14 cellular contexts compared by ENCODE assay signal in the genomic region with DNA sequence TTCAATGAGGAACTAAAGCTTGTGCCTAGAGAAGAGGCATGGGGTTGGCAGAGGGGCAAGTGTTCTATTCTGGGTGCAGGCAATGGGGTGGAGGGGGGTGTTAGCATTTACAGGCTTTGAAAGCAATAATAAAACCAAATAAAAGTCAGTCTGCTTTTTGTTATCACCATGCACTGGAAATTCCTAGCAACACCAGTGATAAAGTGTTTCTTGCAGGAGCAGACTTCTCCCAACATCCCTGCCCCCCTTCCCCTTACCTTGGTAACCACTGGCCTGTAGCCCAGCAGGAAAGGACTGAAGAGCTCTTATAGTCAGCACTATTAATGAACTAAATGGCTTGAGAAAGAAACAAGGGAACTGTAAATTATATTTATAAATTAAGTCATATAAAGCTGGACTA.
A peak's percentile ranks its signal among the peaks of the same experiment; 100 is the strongest.
DNase-seq lines count a peak whose midpoint lies in the region; ATAC-seq, FAIRE-seq and TF ChIP-seq lines count a peak whose summit lies in the region.
"Had no signal": no experiment of that assay in that cellular context is flagged by ENCODE, and none has a peak within 500 bp of the region (broad histone marks: within the 10 kb centered on the region; RNA-seq: fewer than 3 reads in every experiment).

No MANE protein-coding gene starts in this region.

- TF ChIP-seq CTCF in mucosa of descending colon (IDR thresholded peaks at IDR 0.05): no peak
- TF ChIP-seq CTCF in osteocyte (IDR thresholded peaks at IDR 0.05): no peak

- no peaks in the 10 kb centered on the region for H3K36me3 ChIP-seq in mucosa of descending colon (ENCODE audit: low read depth)
- H3K36me3 ChIP-seq: WERI-Rb-1 had no signal

- H3K4me3 Mint-ChIP-seq in osteocyte (ENCODE audit: unreplicated experiment): no peak overlapping the region
- H3K4me3 Mint-ChIP-seq: activated T-helper 17 cell treated with anti-CD3 and anti-CD28 coated beads, Interleukin-2, amount 50 U/mL, for 72 hours; GM23338 had no signal

- ATAC-seq in GM21529 (IDR thresholded peaks at IDR 0.05; ENCODE audit: unreplicated experiment) (peak; percentile 5), mucosa of descending colon (peak; percentile 40), HG03457 (IDR thresholded peaks at IDR 0.05; ENCODE audit: unreplicated experiment) (no peak)
- ATAC-seq: activated T-helper 17 cell treated with anti-CD3 and anti-CD28 coated beads, Interleukin-2, amount 50 U/mL, for 72 hours; GM23338; Panc1 had no signal

- H3K9me3 Mint-ChIP-seq in osteocyte (ENCODE audit: unreplicated experiment): no peaks in the 10 kb centered on the region
- H3K9me3 Mint-ChIP-seq: activated T-helper 17 cell treated with anti-CD3 and anti-CD28 coated beads, Interleukin-2, amount 50 U/mL, for 72 hours; GM23338 had no signal

- DNase-seq in GM12892 (ENCODE audit: insufficient read length): no peak
- peak; percentile 89 for DNase-seq in NCI-H69 (lab: John Stamatoyannopoulos, UW)
- DNase-seq in mucosa of descending colon: peak in 1 of 3 donors; percentile 29
- DNase-seq in osteocyte (ENCODE audit: extremely low spot score, unreplicated experiment): no peak
- DNase-seq in NCI-H128 (lab: John Stamatoyannopoulos, UW; ENCODE audit: unreplicated experiment): no peak
- no peak for DNase-seq in NCI-H345 treated with DMSO at 0.1 percent for 48 hours (lab: John Stamatoyannopoulos, UW; ENCODE audit: unreplicated experiment)
- DNase-seq: WERI-Rb-1 had no signal

- no peaks in the 10 kb centered on the region for H3K9me3 ChIP-seq in mucosa of descending colon

- TF ChIP-seq POLR2A in GM12892 (IDR thresholded peaks at IDR 0.05; ENCODE audit: low read depth, low read length): no peak

- H3K4me1 ChIP-seq in mucosa of descending colon (ENCODE audit: low read depth): peaks cover 14% of the 10 kb centered on the region

- H3K36me3 Mint-ChIP-seq in osteocyte (ENCODE audit: unreplicated experiment): no peaks in the 10 kb centered on the region

- peaks cover 9% of the 10 kb centered on the region for H3K4me1 Mint-ChIP-seq in osteocyte (ENCODE audit: unreplicated experiment)

- no peak overlapping the region for H3K4me3 ChIP-seq in mucosa of descending colon
- H3K4me3 ChIP-seq: GM23338 had no signal

- peaks cover 48% of the 10 kb centered on the region for H3K27me3 Mint-ChIP-seq in osteocyte (ENCODE audit: unreplicated experiment)
- H3K27me3 Mint-ChIP-seq: activated T-helper 17 cell treated with anti-CD3 and anti-CD28 coated beads, Interleukin-2, amount 50 U/mL, for 72 hours; progenitor cell of endocrine pancreas had no signal

- intact Hi-C loops in mucosa of descending colon (cut with DNase I, micrococcal nuclease): no loop called here

- H3K27ac Mint-ChIP-seq in osteocyte (ENCODE audit: unreplicated experiment): no peak overlapping the region
- H3K27ac Mint-ChIP-seq: activated T-helper 17 cell treated with anti-CD3 and anti-CD28 coated beads, Interleukin-2, amount 50 U/mL, for 72 hours; GM23338 had no signal

- peak; percentile 66 for FAIRE-seq in GM12892 (lab: Jason Lieb, UNC)
- FAIRE-seq: colon had no signal
